In the genomic region with DNA sequence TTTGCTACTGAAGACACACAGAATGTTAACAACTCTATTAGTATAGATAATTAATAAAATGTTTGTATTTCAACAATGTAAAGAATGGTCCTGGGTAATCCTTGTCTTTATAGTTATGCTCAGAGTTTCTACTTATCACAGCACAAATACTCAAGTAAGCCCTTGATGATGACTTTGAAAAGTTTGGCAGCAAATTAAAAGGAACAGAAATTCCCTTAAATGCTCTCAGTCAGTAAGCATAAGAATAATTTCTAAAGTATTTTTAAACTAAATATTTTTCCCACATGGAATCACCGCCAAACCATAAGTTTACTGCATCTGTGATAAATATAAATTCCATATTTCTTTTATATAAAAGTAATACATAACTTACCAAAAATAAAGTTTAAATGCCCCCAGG, we compare ENCODE assay signal across 1 cellular context.
TF ChIP-seq lines count a peak whose summit lies in the region.

No MANE protein-coding gene starts in this region.

TF ChIP-seq in IMR-90, 13 proteins besides CTCF, POLR2A, EP300 and RAD21:
- TF ChIP-seq RFX5 (IDR thresholded peaks at IDR 0.05; ENCODE audit: low read depth, low read length): no peak
- TF ChIP-seq CEBPB (IDR thresholded peaks at IDR 0.05; ENCODE audit: low read depth, low read length): no peak
- no peak for TF ChIP-seq RCOR1 (IDR thresholded peaks at IDR 0.05; ENCODE audit: insufficient replicate concordance, low read length)
- TF ChIP-seq, protein P1, sequence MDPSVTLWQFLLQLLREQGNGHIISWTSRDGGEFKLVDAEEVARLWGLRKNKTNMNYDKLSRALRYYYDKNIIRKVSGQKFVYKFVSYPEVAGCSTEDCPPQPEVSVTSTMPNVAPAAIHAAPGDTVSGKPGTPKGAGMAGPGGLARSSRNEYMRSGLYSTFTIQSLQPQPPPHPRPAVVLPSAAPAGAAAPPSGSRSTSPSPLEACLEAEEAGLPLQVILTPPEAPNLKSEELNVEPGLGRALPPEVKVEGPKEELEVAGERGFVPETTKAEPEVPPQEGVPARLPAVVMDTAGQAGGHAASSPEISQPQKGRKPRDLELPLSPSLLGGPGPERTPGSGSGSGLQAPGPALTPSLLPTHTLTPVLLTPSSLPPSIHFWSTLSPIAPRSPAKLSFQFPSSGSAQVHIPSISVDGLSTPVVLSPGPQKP (IDR thresholded peaks at IDR 0.05; ENCODE audit: borderline replicate concordance, low read depth, low read length): no peak
- TF ChIP-seq, protein P2, sequence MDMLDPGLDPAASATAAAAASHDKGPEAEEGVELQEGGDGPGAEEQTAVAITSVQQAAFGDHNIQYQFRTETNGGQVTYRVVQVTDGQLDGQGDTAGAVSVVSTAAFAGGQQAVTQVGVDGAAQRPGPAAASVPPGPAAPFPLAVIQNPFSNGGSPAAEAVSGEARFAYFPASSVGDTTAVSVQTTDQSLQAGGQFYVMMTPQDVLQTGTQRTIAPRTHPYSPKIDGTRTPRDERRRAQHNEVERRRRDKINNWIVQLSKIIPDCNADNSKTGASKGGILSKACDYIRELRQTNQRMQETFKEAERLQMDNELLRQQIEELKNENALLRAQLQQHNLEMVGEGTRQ (IDR thresholded peaks at IDR 0.05; ENCODE audit: low read depth, low read length): no peak
